29 cellular contexts compared by ENCODE assay signal in the genomic region with DNA sequence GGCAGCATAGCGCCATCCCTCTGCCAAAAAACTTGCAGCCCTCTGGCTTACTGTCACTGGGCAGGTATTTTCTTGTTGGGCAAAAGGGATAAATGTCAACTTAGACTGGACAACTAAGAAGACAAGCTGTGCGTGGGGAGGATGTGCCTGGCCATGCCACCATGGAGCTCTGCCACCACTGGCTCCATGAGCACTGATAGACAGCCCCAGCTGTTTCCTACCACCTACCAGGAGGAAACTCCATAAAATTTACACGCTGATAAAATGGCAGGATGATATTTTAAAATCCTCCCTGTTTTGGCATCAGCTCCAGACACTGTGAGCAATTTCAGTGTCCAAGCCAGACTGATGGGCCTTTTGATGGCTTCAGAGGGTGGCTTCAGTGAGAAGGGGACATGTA. TPM values are rescaled to one million over a fixed set of nuclear protein-coding genes. Genes with fewer than 3 reads are reported as not detected.
"Had no signal": no experiment of that assay in that cellular context is flagged by ENCODE, and none has a peak within 500 bp of the region (broad histone marks: within the 10 kb centered on the region; RNA-seq: fewer than 3 reads in every experiment).

No MANE protein-coding gene starts in this region.

- H3K79me2 ChIP-seq: parathyroid adenoma had no signal

- H3K36me3 ChIP-seq: ovary, right lobe of liver, sigmoid colon, stomach, thoracic aorta, thyroid gland, tibial nerve, upper lobe of left lung, vagina had no signal

- H3K4me3 Mint-ChIP-seq: naive thymus-derived CD4-positive, alpha-beta T cell; natural killer cell; nephron; stimulated activated effector memory CD8-positive, alpha-beta T cell treated with anti-CD3 and anti-CD28 coated beads, Interleukin-12 subunit alpha, Interleukin-12 subunit beta, amount 100 ng/mL, for 72 hours; stimulated activated naive B cell treated with anti-CD40 and anti-IgM and Interleukin-4, amounts not matched to agents 10 μg/mL and 1 μg/mL and 100 μg/mL, for 72 hours; stimulated activated naive CD8-positive, alpha-beta T cell treated with anti-CD3 and anti-CD28 coated beads, Interleukin-15, Interleukin-2, amounts not matched to agents 100 ng/mL and 50 ng/mL, for 24 hours had no signal

- H3K27ac Mint-ChIP-seq: naive thymus-derived CD4-positive, alpha-beta T cell; natural killer cell; nephron; progenitor cell of endocrine pancreas; stimulated activated effector memory CD8-positive, alpha-beta T cell treated with anti-CD3 and anti-CD28 coated beads, Interleukin-12 subunit alpha, Interleukin-12 subunit beta, amount 100 ng/mL, for 72 hours; stimulated activated naive B cell treated with anti-CD40 and anti-IgM and Interleukin-4, amounts not matched to agents 10 μg/mL and 1 μg/mL and 100 μg/mL, for 72 hours; stimulated activated naive CD8-positive, alpha-beta T cell treated with anti-CD3 and anti-CD28 coated beads, Interleukin-15, Interleukin-2, amounts not matched to agents 100 ng/mL and 50 ng/mL, for 24 hours had no signal

- ATAC-seq: naive thymus-derived CD4-positive, alpha-beta T cell; natural killer cell; psoas muscle; right cardiac atrium; right lobe of liver; stimulated activated effector memory CD8-positive, alpha-beta T cell treated with anti-CD3 and anti-CD28 coated beads, Interleukin-12 subunit alpha, Interleukin-12 subunit beta, amount 100 ng/mL, for 72 hours; stimulated activated naive B cell treated with anti-CD40 and anti-IgM and Interleukin-4, amounts not matched to agents 10 μg/mL and 1 μg/mL and 100 μg/mL, for 72 hours had no signal

- DNase-seq: naive thymus-derived CD4-positive, alpha-beta T cell; natural killer cell; occipital lobe; ovary; posterior cingulate gyrus; psoas muscle; right cardiac atrium; right lobe of liver; sigmoid colon; stimulated activated CD4-positive, alpha-beta T cell treated with anti-CD3 and anti-CD28 coated beads, Interleukin-15, amount 100 ng/mL, for 24 hours; stimulated activated CD4-positive, alpha-beta T cell treated with anti-CD3 and anti-CD28 coated beads, Interleukin-2, amount 100 ng/mL, for 24 hours; stimulated activated CD4-positive, alpha-beta T cell treated with anti-CD3 and anti-CD28 coated beads, Interleukin-2, amount 100 ng/mL, for 48 hours; stimulated activated CD4-positive, alpha-beta T cell treated with anti-CD3 and anti-CD28 coated beads, Interleukin-4, amount 100 ng/mL, for 24 hours; stimulated activated naive B cell treated with anti-CD40 and anti-IgM and Interleukin-4, amounts not matched to agents 10 μg/mL and 1 μg/mL and 100 μg/mL, for 72 hours; stimulated activated naive CD4-positive, alpha-beta T cell treated with Interleukin-2 at 50 U/mL for 16 hours; stomach; thyroid gland; trophoblast cell; upper lobe of left lung had no signal

- H3K4me2 ChIP-seq: smooth muscle cell had no signal

- H3K9me3 ChIP-seq: ovary, psoas muscle, right lobe of liver, sigmoid colon, stomach, thoracic aorta, thyroid gland, tibial nerve, upper lobe of left lung, vagina had no signal

- H2AFZ ChIP-seq: parathyroid adenoma had no signal

- H3K36me3 Mint-ChIP-seq: naive thymus-derived CD4-positive, alpha-beta T cell; natural killer cell; stimulated activated naive B cell treated with anti-CD40 and anti-IgM and Interleukin-4, amounts not matched to agents 10 μg/mL and 1 μg/mL and 100 μg/mL, for 72 hours had no signal

- H3K27ac ChIP-seq: ovary, parathyroid adenoma, psoas muscle, right lobe of liver, sigmoid colon, skin epidermis, stomach, thoracic aorta, thyroid gland, tibial nerve, upper lobe of left lung, vagina had no signal

- H3K4me3 ChIP-seq: ovary, psoas muscle, right lobe of liver, sigmoid colon, skin epidermis, smooth muscle cell, stomach, thoracic aorta, thyroid gland, tibial nerve, upper lobe of left lung, vagina had no signal

- H3K9me3 Mint-ChIP-seq: naive thymus-derived CD4-positive, alpha-beta T cell; natural killer cell; nephron; stimulated activated effector memory CD8-positive, alpha-beta T cell treated with anti-CD3 and anti-CD28 coated beads, Interleukin-12 subunit alpha, Interleukin-12 subunit beta, amount 100 ng/mL, for 72 hours; stimulated activated naive B cell treated with anti-CD40 and anti-IgM and Interleukin-4, amounts not matched to agents 10 μg/mL and 1 μg/mL and 100 μg/mL, for 72 hours; stimulated activated naive CD8-positive, alpha-beta T cell treated with anti-CD3 and anti-CD28 coated beads, Interleukin-15, Interleukin-2, amounts not matched to agents 100 ng/mL and 50 ng/mL, for 24 hours had no signal

- H3K27me3 ChIP-seq: ovary, right lobe of liver, thyroid gland, tibial nerve, upper lobe of left lung, vagina had no signal

- H3K4me1 Mint-ChIP-seq: naive thymus-derived CD4-positive, alpha-beta T cell; natural killer cell; stimulated activated effector memory CD8-positive, alpha-beta T cell treated with anti-CD3 and anti-CD28 coated beads, Interleukin-12 subunit alpha, Interleukin-12 subunit beta, amount 100 ng/mL, for 72 hours had no signal

- H3K4me1 ChIP-seq: parathyroid adenoma, psoas muscle, right lobe of liver, thyroid gland, upper lobe of left lung, vagina had no signal

- H3K9ac ChIP-seq: parathyroid adenoma had no signal

RNA-seq across cellular contexts. Expression of a gene that starts 7.1 kb away (rescaled TPM):
- total RNA-seq: natural killer cell had no signal
- polyA plus RNA-seq: naive thymus-derived CD4-positive, alpha-beta T cell had no signal
